ENCODE assay signal across 7 cellular contexts in genomic region chr3:4959180-4959579, GRCh38.
"Had no signal": no experiment of that assay in that cellular context is flagged by ENCODE, and none has a peak within 500 bp of the region (broad histone marks: within the 10 kb centered on the region; RNA-seq: fewer than 3 reads in every experiment).

No MANE protein-coding gene starts in this region.

- H3K4me1 ChIP-seq: HAP-1 had no signal

- FAIRE-seq: HTR-8/SVneo had no signal

- H3K4me3 Mint-ChIP-seq: IgD-negative memory B cell had no signal

- H3K4me3 ChIP-seq: HAP-1 had no signal

- H3K27ac ChIP-seq: KMS-11 had no signal

- H3K27me3 Mint-ChIP-seq: IgD-negative memory B cell had no signal

- H3K4me2 ChIP-seq: KMS-11 had no signal

- H3K9ac ChIP-seq: KMS-11 had no signal

- ATAC-seq: HCT116 had no signal

- DNase-seq: GOT3, H7 had no signal

- H3K36me3 ChIP-seq: HAP-1 had no signal

- H3K27ac Mint-ChIP-seq: IgD-negative memory B cell had no signal
